22 cellular contexts compared by ENCODE assay signal in the genomic region with DNA sequence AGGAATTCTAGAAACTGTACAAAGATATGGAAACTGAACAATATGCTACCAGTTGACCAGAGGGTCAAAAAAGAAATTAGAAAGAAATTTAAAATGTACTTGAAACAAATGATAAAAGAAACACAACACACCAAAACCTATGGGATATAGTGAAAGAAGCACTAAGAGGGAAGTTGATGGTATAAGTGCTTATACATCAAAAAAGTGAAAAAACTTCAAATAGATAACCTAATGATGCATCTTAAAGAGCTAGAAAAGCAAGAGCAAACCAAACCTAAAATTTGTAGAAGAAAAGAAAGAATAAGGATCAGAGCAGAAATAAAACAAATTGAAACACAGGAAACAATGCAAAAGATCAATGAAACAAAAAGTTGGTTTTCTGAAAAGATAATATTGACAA.
DNase-seq lines count a peak whose midpoint lies in the region; ATAC-seq, FAIRE-seq and TF ChIP-seq lines count a peak whose summit lies in the region.
"Had no signal": no experiment of that assay in that cellular context is flagged by ENCODE, and none has a peak within 500 bp of the region (broad histone marks: within the 10 kb centered on the region; RNA-seq: fewer than 3 reads in every experiment).

No MANE protein-coding gene starts in this region.

- no peak for TF ChIP-seq EP300 in A549 (IDR thresholded peaks at IDR 0.05)

- H3K9me3 Mint-ChIP-seq in activated T-helper 1 cell treated with anti-CD3 and anti-CD28 coated beads, Interleukin-12 subunit alpha, Interleukin-12 subunit beta, Interleukin-2, Interleukin-4 antibody, amounts not matched to agents 30 ng/mL and 10 ng/mL and 1 ng/mL, durations not matched to agents 14 hours and 24 hours and 36 hours: no peaks in the 10 kb centered on the region

- POLR2A ChIA-PET in A549 (lab: Yijun Ruan, JAX): no interaction called here

- H3K27ac ChIP-seq in A549 (no peak overlapping the region), small intestine (ENCODE audit: low read depth in 1 of 2, low read length in 1 of 2) (no peak overlapping the region)
- H3K27ac ChIP-seq: BLaER1 treated with 17β-estradiol and CSF1 and Interleukin-3, amounts not matched to agents 10 nM and 100 nM; C4-2B had no signal

- peaks cover 8% of the 10 kb centered on the region for H3K27me3 Mint-ChIP-seq in activated T-helper 1 cell treated with anti-CD3 and anti-CD28 coated beads, Interleukin-12 subunit alpha, Interleukin-12 subunit beta, Interleukin-2, Interleukin-4 antibody, amounts not matched to agents 30 ng/mL and 10 ng/mL and 1 ng/mL, durations not matched to agents 14 hours and 24 hours and 36 hours (ENCODE audit: insufficient read depth)
- H3K27me3 Mint-ChIP-seq: B cell; CD4-positive, alpha-beta T cell had no signal

- no peaks in the 10 kb centered on the region for H3K4me1 Mint-ChIP-seq in activated T-helper 1 cell treated with anti-CD3 and anti-CD28 coated beads, Interleukin-12 subunit alpha, Interleukin-12 subunit beta, Interleukin-2, Interleukin-4 antibody, amounts not matched to agents 30 ng/mL and 10 ng/mL and 1 ng/mL, durations not matched to agents 14 hours and 24 hours and 36 hours (ENCODE audit: low read depth)
- H3K4me1 Mint-ChIP-seq: B cell had no signal

- ATAC-seq in A549 (no peak), esophagus mucosa (no peak), GM18868 (IDR thresholded peaks at IDR 0.05; ENCODE audit: unreplicated experiment) (no peak)
- ATAC-seq: CD8-positive, alpha-beta T cell had no signal

- H3K4me3 ChIP-seq in A549 (no peak overlapping the region), small intestine (ENCODE audit: low read depth in 1 of 2, low read length in 2 of 2) (no peak overlapping the region)
- H3K4me3 ChIP-seq: BLaER1 treated with 17β-estradiol and CSF1 and Interleukin-3, amounts not matched to agents 10 nM and 100 nM had no signal

- no peaks in the 10 kb centered on the region for H3K27me3 ChIP-seq in small intestine (ENCODE audit: control insufficient read depth in 2 of 2, insufficient read depth in 2 of 2, low read length in 2 of 2)
- H3K27me3 ChIP-seq: BLaER1 treated with 17β-estradiol and CSF1 and Interleukin-3, amounts not matched to agents 10 nM and 100 nM had no signal

- no peak overlapping the region for H3K4me3 Mint-ChIP-seq in activated T-helper 1 cell treated with anti-CD3 and anti-CD28 coated beads, Interleukin-12 subunit alpha, Interleukin-12 subunit beta, Interleukin-2, Interleukin-4 antibody, amounts not matched to agents 30 ng/mL and 10 ng/mL and 1 ng/mL, durations not matched to agents 14 hours and 24 hours and 36 hours
- H3K4me3 Mint-ChIP-seq: B cell; CD4-positive, alpha-beta T cell; CD8-positive, alpha-beta T cell had no signal

- H3K9me3 ChIP-seq in A549 (no peaks in the 10 kb centered on the region), small intestine (ENCODE audit: control insufficient read depth, low read depth) (no peaks in the 10 kb centered on the region)
- H3K9me3 ChIP-seq: Caco-2 had no signal

- peaks cover 0 to 1% of the 10 kb centered on the region in 2 donors for H3K36me3 ChIP-seq in small intestine (ENCODE audit: control insufficient read depth in 2 of 2, insufficient read depth in 2 of 2, low read length in 2 of 2)

- no peak for TF ChIP-seq POLR2A in A549 (IDR thresholded peaks at IDR 0.05; ENCODE audit: low read length)

- TF ChIP-seq RAD21 in A549 (conservative IDR thresholded peaks at IDR 0.05 in 1 of 2, IDR thresholded peaks at IDR 0.05 in 1 of 2): no peak

- DNase-seq in A549 (ENCODE audit: low read depth in 1 of 2, low spot score in 1 of 2) (no peak), small intestine (no peak), NAMALWA (ENCODE audit: low spot score) (no peak)
- DNase-seq in activated T-helper 1 cell treated with anti-CD3 and anti-CD28 coated beads, Interleukin-12 subunit alpha, Interleukin-12 subunit beta, Interleukin-2, Interleukin-4 antibody, amounts not matched to agents 30 ng/mL and 10 ng/mL and 1 ng/mL, durations not matched to agents 14 hours and 24 hours and 36 hours (ENCODE audit: low spot score): no peak
- DNase-seq: 8988T; AML-193; Caco-2; Calu3; CD4-positive, alpha-beta T cell; CD8-positive, alpha-beta T cell; DMS79 treated with DMSO at 0.1 percent for 48 hours; GF-D8 had no signal

- H3K4me2 ChIP-seq in A549: no peak overlapping the region
- H3K4me2 ChIP-seq: BLaER1 treated with 17β-estradiol and CSF1 and Interleukin-3, amounts not matched to agents 10 nM and 100 nM had no signal

- CTCF ChIA-PET in A549 (lab: Yijun Ruan, JAX): no interaction called here

- intact Hi-C loops in activated T-helper 1 cell treated with anti-CD3 and anti-CD28 coated beads, Interleukin-12 subunit alpha, Interleukin-12 subunit beta, Interleukin-2, Interleukin-4 antibody, amounts not matched to agents 30 ng/mL and 10 ng/mL and 1 ng/mL, durations not matched to agents 14 hours and 24 hours and 36 hours (cut with micrococcal nuclease): no loop called here

- H3K4me1 ChIP-seq in A549: peaks cover 4% of the 10 kb centered on the region
- H3K4me1 ChIP-seq in small intestine (ENCODE audit: control insufficient read depth in 2 of 2, insufficient read depth in 1 of 2, low read depth in 1 of 2, low read length in 1 of 2): peaks cover 2 to 3% of the 10 kb centered on the region in 2 donors
- H3K4me1 ChIP-seq: BLaER1 treated with 17β-estradiol and CSF1 and Interleukin-3, amounts not matched to agents 10 nM and 100 nM had no signal

- FAIRE-seq in A549 (lab: Jason Lieb, UNC) (no peak), colon (lab: Jason Lieb, UNC) (peak; percentile 36), small intestine (lab: Jason Lieb, UNC) (peak; percentile 23)
- FAIRE-seq: A204.1, D721Med, G401.6, GM12891 had no signal

- H3K36me3 Mint-ChIP-seq in activated T-helper 1 cell treated with anti-CD3 and anti-CD28 coated beads, Interleukin-12 subunit alpha, Interleukin-12 subunit beta, Interleukin-2, Interleukin-4 antibody, amounts not matched to agents 30 ng/mL and 10 ng/mL and 1 ng/mL, durations not matched to agents 14 hours and 24 hours and 36 hours (ENCODE audit: low read depth): peaks cover 5% of the 10 kb centered on the region

- peak overlapping the region; percentile 14 for H3K27ac Mint-ChIP-seq in activated T-helper 1 cell treated with anti-CD3 and anti-CD28 coated beads, Interleukin-12 subunit alpha, Interleukin-12 subunit beta, Interleukin-2, Interleukin-4 antibody, amounts not matched to agents 30 ng/mL and 10 ng/mL and 1 ng/mL, durations not matched to agents 14 hours and 24 hours and 36 hours
- H3K27ac Mint-ChIP-seq: B cell; CD4-positive, alpha-beta T cell; CD8-positive, alpha-beta T cell had no signal

- TF ChIP-seq CTCF in A549 (IDR thresholded peaks at IDR 0.05): no peak

TF ChIP-seq in A549, 52 proteins besides CTCF, POLR2A, EP300 and RAD21:
- no peak for TF ChIP-seq PHF8 (IDR thresholded peaks at IDR 0.05; ENCODE audit: borderline replicate concordance, low read depth)
- peak; percentile 25 for TF ChIP-seq MAFK (IDR thresholded peaks at IDR 0.05; ENCODE audit: partially characterized antibody)
